In the genomic region with DNA sequence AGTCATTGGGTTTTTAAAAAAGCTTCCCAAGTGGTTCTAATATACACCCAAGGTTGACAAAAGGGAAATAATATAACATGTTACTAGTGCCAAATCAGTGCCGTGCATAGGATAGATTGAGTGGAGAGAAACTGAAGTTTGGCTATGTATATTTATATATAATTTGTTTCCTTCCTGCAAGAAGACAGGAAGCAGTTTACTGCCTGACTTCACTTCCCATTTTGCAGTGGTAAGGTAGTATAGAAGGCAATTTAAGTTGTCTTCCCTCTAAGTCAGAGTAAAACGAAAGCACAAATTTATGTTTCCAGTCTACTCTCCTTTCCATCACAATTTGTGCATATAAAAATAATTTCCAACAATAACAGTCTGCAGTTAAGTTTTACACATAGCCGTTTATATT, we compare ENCODE assay signal across 1 cellular context.
A peak's percentile ranks its signal among the peaks of the same experiment; 100 is the strongest.
TF ChIP-seq lines count a peak whose summit lies in the region.

No MANE protein-coding gene starts in this region.

TF ChIP-seq in GM12878, 131 proteins besides CTCF, POLR2A, EP300 and RAD21:
- TF ChIP-seq JUNB (IDR thresholded peaks at IDR 0.05) (no peak), SRF (IDR thresholded peaks at IDR 0.05; ENCODE audit: low read depth in 2 of 2, low read length in 2 of 2) (no peak), MAX (IDR thresholded peaks at IDR 0.05; ENCODE audit: low read depth, low read length) (no peak), KDM1A (IDR thresholded peaks at IDR 0.05; ENCODE audit: borderline replicate concordance) (no peak), ZBED1 (IDR thresholded peaks at IDR 0.05; ENCODE audit: borderline replicate concordance) (no peak), SMC3 (IDR thresholded peaks at IDR 0.05; ENCODE audit: borderline replicate concordance, low read length) (no peak), SKIL (IDR thresholded peaks at IDR 0.05; ENCODE audit: low read depth, poor library complexity, severe bottlenecking) (no peak), CREB1 (IDR thresholded peaks at IDR 0.05; ENCODE audit: low read depth) (no peak), IRF4 (IDR thresholded peaks at IDR 0.05; ENCODE audit: low read depth, low read length) (no peak), ETV6 (conservative IDR thresholded peaks at IDR 0.05 in 1 of 2, IDR thresholded peaks at IDR 0.05 in 1 of 2; ENCODE audit: borderline replicate concordance in 1 of 2, low read depth in 1 of 2) (peak in 1 of 2 experiments; percentile 56; a peak in 2 of 4 replicates), CBX3 (IDR thresholded peaks at IDR 0.05; ENCODE audit: borderline replicate concordance, low read depth) (no peak), GABPA (IDR thresholded peaks at IDR 0.05; ENCODE audit: low read depth) (0 out of 2 replicates have a peak, but pooled peaks have one; percentile 26), CEBPZ (IDR thresholded peaks at IDR 0.05; ENCODE audit: low read depth, low read length) (no peak), SPI1 (IDR thresholded peaks at IDR 0.05; ENCODE audit: borderline replicate concordance, insufficient read depth, low read depth, low read length) (peak; percentile 40; the same call in 1 of the 2 replicates), YBX1 (IDR thresholded peaks at IDR 0.05) (no peak), MTA2 (IDR thresholded peaks at IDR 0.05; ENCODE audit: low read depth) (no peak), BMI1 (IDR thresholded peaks at IDR 0.05; ENCODE audit: borderline replicate concordance) (no peak), WRNIP1 (IDR thresholded peaks at IDR 0.05; ENCODE audit: borderline replicate concordance, low read depth, low read length) (no peak)
- TF ChIP-seq, protein P1, sequence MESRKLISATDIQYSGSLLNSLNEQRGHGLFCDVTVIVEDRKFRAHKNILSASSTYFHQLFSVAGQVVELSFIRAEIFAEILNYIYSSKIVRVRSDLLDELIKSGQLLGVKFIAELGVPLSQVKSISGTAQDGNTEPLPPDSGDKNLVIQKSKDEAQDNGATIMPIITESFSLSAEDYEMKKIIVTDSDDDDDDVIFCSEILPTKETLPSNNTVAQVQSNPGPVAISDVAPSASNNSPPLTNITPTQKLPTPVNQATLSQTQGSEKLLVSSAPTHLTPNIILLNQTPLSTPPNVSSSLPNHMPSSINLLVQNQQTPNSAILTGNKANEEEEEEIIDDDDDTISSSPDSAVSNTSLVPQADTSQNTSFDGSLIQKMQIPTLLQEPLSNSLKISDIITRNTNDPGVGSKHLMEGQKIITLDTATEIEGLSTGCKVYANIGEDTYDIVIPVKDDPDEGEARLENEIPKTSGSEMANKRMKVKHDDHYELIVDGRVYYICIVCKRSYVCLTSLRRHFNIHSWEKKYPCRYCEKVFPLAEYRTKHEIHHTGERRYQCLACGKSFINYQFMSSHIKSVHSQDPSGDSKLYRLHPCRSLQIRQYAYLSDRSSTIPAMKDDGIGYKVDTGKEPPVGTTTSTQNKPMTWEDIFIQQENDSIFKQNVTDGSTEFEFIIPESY (IDR thresholded peaks at IDR 0.05): no peak
- TF ChIP-seq, protein P2, sequence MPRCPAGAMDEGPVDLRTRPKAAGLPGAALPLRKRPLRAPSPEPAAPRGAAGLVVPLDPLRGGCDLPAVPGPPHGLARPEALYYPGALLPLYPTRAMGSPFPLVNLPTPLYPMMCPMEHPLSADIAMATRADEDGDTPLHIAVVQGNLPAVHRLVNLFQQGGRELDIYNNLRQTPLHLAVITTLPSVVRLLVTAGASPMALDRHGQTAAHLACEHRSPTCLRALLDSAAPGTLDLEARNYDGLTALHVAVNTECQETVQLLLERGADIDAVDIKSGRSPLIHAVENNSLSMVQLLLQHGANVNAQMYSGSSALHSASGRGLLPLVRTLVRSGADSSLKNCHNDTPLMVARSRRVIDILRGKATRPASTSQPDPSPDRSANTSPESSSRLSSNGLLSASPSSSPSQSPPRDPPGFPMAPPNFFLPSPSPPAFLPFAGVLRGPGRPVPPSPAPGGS (IDR thresholded peaks at IDR 0.05; ENCODE audit: borderline replicate concordance, insufficient read depth, low read depth, low read length, poor library complexity, severe bottlenecking): no peak
